8 cellular contexts compared by ENCODE assay signal in the genomic region with DNA sequence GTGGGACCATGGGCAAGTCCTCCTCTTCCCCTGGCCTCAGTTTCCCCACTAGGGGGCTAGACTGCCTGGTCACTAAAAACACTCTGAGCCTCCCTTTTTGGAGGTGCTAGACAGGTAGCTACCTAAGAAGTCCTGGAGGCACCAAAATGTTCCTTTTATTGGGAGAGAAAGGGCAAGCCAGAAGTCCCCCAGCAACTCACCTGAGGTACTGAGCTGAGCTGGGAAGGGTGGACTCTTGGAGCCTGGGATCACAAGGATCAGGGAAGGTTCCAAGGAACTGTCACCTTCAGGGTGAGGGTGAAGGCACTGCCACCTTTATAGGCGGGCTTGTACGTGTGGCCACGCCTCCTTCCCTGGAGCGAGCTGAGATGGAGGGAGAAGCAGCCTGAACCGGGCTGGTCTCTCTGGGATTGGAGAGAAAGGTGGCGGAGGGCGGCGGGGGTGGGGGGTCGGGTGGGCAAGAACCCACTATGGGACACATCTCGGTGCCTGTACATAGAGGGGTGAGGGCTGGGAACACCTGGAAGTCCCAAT. TPM values are rescaled to one million over a fixed set of nuclear protein-coding genes. Genes with fewer than 3 reads are reported as not detected.
A peak's percentile ranks its signal among the peaks of the same experiment; 100 is the strongest.
DNase-seq lines count a peak whose midpoint lies in the region; ATAC-seq and TF ChIP-seq lines count a peak whose summit lies in the region.

A gene with protein sequence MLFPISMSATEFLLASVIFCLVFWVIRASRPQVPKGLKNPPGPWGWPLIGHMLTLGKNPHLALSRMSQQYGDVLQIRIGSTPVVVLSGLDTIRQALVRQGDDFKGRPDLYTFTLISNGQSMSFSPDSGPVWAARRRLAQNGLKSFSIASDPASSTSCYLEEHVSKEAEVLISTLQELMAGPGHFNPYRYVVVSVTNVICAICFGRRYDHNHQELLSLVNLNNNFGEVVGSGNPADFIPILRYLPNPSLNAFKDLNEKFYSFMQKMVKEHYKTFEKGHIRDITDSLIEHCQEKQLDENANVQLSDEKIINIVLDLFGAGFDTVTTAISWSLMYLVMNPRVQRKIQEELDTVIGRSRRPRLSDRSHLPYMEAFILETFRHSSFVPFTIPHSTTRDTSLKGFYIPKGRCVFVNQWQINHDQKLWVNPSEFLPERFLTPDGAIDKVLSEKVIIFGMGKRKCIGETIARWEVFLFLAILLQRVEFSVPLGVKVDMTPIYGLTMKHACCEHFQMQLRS (minus strand): TSS at position 288 of the 534 bp plus-strand sequence. CDS start 2,431 bp downstream, outside the sequence.

- DNase-seq in CD14-positive monocyte (ENCODE audit: low spot score) (no peak), esophagus muscularis mucosa (ENCODE audit: extremely low spot score) (no peak), neural crest cell (ENCODE audit: low read depth, low spot score) (peak; percentile 32), aorta (no peak), erythroblast (lab: John Stamatoyannopoulos, UW) (no peak), NCI-H1092 treated with DMSO at 0.1 percent for 48 hours (lab: John Stamatoyannopoulos, UW) (no peak)
- DNase-seq in activated CD8-positive, alpha-beta memory T cell treated with anti-CD3 and anti-CD28 coated beads for 24 hours = peak; percentile 75

- peak within 1 kb of the TSS; percentile 73 to 82 for H3K4me3 Mint-ChIP-seq in CD14-positive monocyte
- peak within 1 kb of the TSS; percentile 61 to 83 (median 74) for H3K4me3 Mint-ChIP-seq in IgD-negative memory B cell
- peak within 1 kb of the TSS; percentile 82 for H3K4me3 Mint-ChIP-seq in neural crest cell

- H3K27ac ChIP-seq in esophagus muscularis mucosa (replicated peaks in 1 of 4) (peak within 1 kb of the TSS in 2 of 4 donors; percentile 23 to 54), aorta (ENCODE audit: low read depth in 1 of 2, low read length in 2 of 2) (no peak within 1 kb of the TSS)

- H3K27ac Mint-ChIP-seq in CD14-positive monocyte = no peak within 1 kb of the TSS
- H3K27ac Mint-ChIP-seq in IgD-negative memory B cell = peak within 1 kb of the TSS in 1 of 3 donors; percentile 70
- no peak within 1 kb of the TSS for H3K27ac Mint-ChIP-seq in neural crest cell (ENCODE audit: unreplicated experiment)

- H3K4me1 Mint-ChIP-seq in CD14-positive monocyte (peaks cover 10% of the 10 kb centered on the region), IgD-negative memory B cell (peaks cover 0 to 6% (median 2%) of the 10 kb centered on the region in 3 donors), neural crest cell (peaks cover 30% of the 10 kb centered on the region)

- H3K36me3 ChIP-seq in esophagus muscularis mucosa (no peaks in the 10 kb centered on the region), aorta (ENCODE audit: control insufficient read depth in 1 of 2, insufficient read depth in 2 of 2, low read length in 1 of 2) (no peaks in the 10 kb centered on the region)

- H3K4me1 ChIP-seq in esophagus muscularis mucosa = peaks cover 11 to 20% (median 19%) of the 10 kb centered on the region in 4 donors
- no peaks in the 10 kb centered on the region for H3K4me1 ChIP-seq in aorta (ENCODE audit: control insufficient read depth in 1 of 2, insufficient read depth in 2 of 2, low read length in 2 of 2)

- TF ChIP-seq POLR2A in esophagus muscularis mucosa (IDR thresholded peaks at IDR 0.05; ENCODE audit: low read depth) (no peak), erythroblast (IDR thresholded peaks at IDR 0.05; ENCODE audit: low read length) (no peak)

- H3K9me3 ChIP-seq in esophagus muscularis mucosa = no peaks in the 10 kb centered on the region
- no peaks in the 10 kb centered on the region for H3K9me3 ChIP-seq in aorta (ENCODE audit: control insufficient read depth, low read length)

- H3K27me3 Mint-ChIP-seq in CD14-positive monocyte (ENCODE audit: low read depth in 3 of 3) (peaks cover 44 to 68% (median 67%) of the 10 kb centered on the region in 3 donors), IgD-negative memory B cell (peaks cover 18% of the 10 kb centered on the region), neural crest cell (ENCODE audit: low read depth) (peaks cover 9% of the 10 kb centered on the region)

- ATAC-seq in aorta (ENCODE audit: low FRiP score) = peak; percentile 63

- peak within 1 kb of the TSS; percentile 53 to 73 (median 67) for H3K4me3 ChIP-seq in esophagus muscularis mucosa
- H3K4me3 ChIP-seq in aorta (ENCODE audit: low read length in 2 of 2) = peak within 1 kb of the TSS; percentile 36 to 66

- peaks cover 4% of the 10 kb centered on the region in 2 donors for H3K36me3 Mint-ChIP-seq in CD14-positive monocyte
- no peaks in the 10 kb centered on the region for H3K36me3 Mint-ChIP-seq in IgD-negative memory B cell
- H3K36me3 Mint-ChIP-seq in neural crest cell (ENCODE audit: low read depth) = peaks cover 2% of the 10 kb centered on the region

- WGBS in esophagus muscularis mucosa = 5% methylated on average over 8 of the region's 10 CpGs
- 1% methylated on average over 10 of the region's 10 CpGs for WGBS in aorta, 2 donors

- H3K9me3 Mint-ChIP-seq in CD14-positive monocyte (peaks cover 0 to 10% (median 3%) of the 10 kb centered on the region in 7 donors), IgD-negative memory B cell (peaks cover 0 to 2% (median 0%) of the 10 kb centered on the region in 3 donors), neural crest cell (no peaks in the 10 kb centered on the region)

- peaks cover 0 to 39% (median under 1%) of the 10 kb centered on the region in 4 donors for H3K27me3 ChIP-seq in esophagus muscularis mucosa
- no peaks in the 10 kb centered on the region for H3K27me3 ChIP-seq in aorta (ENCODE audit: control insufficient read depth in 1 of 2, insufficient read depth in 2 of 2, low read length in 1 of 2)

- intact Hi-C loops in CD14-positive monocyte (cut with micrococcal nuclease) (no loop called here), esophagus muscularis mucosa (cut with DNase I) (no loop called here), aorta (cut with DNase I) (no loop called here)

- no peak for TF ChIP-seq EP300 in esophagus muscularis mucosa (IDR thresholded peaks at IDR 0.05)

- TF ChIP-seq CTCF in CD14-positive monocyte (IDR thresholded peaks at IDR 0.05) (no peak), esophagus muscularis mucosa (IDR thresholded peaks at IDR 0.05) (no peak), neural crest cell (conservative IDR thresholded peaks at IDR 0.05) (no peak)

RNA-seq across cellular contexts. Expression of the gene that starts here (rescaled TPM):
- polyA plus RNA-seq in CD14-positive monocyte (not detected), IgD-negative memory B cell (not detected), aorta (1 to 10 TPM; 1.0 to 6.4 TPM)
- total RNA-seq in esophagus muscularis mucosa (1 to 10 TPM in 2 of 4 donors, not detected in 2; 1.5 to 2.5 TPM), neural crest cell (1.7 and 2.3 TPM in 2 replicates), aorta (1 to 10 TPM in 1 of 2 donors, not detected in 1; 2.3 TPM)

Comparison
In these comparisons a context has a peak if more than half of its experiments do, and no peak if none do; other contexts are left out.
1. DNase-seq: peak in activated CD8-positive, alpha-beta memory T cell treated with anti-CD3 and anti-CD28 coated beads for 24 hours (single experiment) and neural crest cell (single experiment); none in CD14-positive monocyte (single experiment), esophagus muscularis mucosa (single experiment), aorta (0 of 2), erythroblast (0 of 2) and NCI-H1092 treated with DMSO at 0.1 percent for 48 hours (single experiment).
2. Peak in every context shown above with its lines, with median percentiles within 50 percentile points of each other: H3K4me3 Mint-ChIP-seq.